ENCODE assay signal across 13 cellular contexts in the genomic region with DNA sequence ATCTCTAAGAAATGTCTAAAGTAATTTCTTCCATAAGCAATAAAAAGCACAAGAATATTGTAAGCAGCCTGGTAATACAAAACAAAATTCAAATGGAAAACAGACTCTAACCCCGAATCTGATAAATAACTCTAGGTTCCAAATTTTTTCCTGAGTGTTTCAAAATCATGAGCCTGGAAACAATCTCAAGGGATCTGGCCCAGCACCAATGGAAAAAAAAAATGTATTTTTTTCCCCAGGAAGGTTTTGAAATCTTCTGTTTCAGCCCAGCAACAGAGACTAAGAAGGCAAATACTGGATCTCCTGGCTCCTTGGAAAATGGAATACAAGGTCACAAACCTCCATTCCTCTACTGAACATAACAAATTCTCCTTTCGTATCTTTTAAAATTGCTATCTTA. TPM values are rescaled to one million over a fixed set of nuclear protein-coding genes. Genes with fewer than 3 reads are reported as not detected.
DNase-seq lines count a peak whose midpoint lies in the region; ATAC-seq and TF ChIP-seq lines count a peak whose summit lies in the region.
"Had no signal": no experiment of that assay in that cellular context is flagged by ENCODE, and none has a peak within 500 bp of the region (broad histone marks: within the 10 kb centered on the region; RNA-seq: fewer than 3 reads in every experiment).

No MANE protein-coding gene starts in this region.

- H3K9me3 ChIP-seq in SJSA1 (replicated peaks) (no peaks in the 10 kb centered on the region), neutrophil (no peaks in the 10 kb centered on the region), mucosa of descending colon (no peaks in the 10 kb centered on the region)

- H3K27me3 Mint-ChIP-seq in activated T-helper 2 cell treated with anti-CD3 and anti-CD28 coated beads, Interferon-gamma antibody, Interleukin-2, Interleukin-4, amounts not matched to agents 10 μg/mL and 5 μg/mL and 100 μg/mL, durations not matched to agents 14 hours and 24 hours and 36 hours (ENCODE audit: low read depth) = no peaks in the 10 kb centered on the region

- no peak for ATAC-seq in mucosa of descending colon

- 42% methylated on average over 2 of the region's 2 CpGs for WGBS in urinary bladder

- intact Hi-C loops in mucosa of descending colon (cut with DNase I, micrococcal nuclease) = no loop called here
- intact Hi-C loops in activated T-helper 2 cell treated with anti-CD3 and anti-CD28 coated beads, Interferon-gamma antibody, Interleukin-2, Interleukin-4, amounts not matched to agents 10 μg/mL and 5 μg/mL and 100 μg/mL, durations not matched to agents 14 hours and 24 hours and 36 hours (cut with micrococcal nuclease) = no loop called here

- no peak for TF ChIP-seq CTCF in neutrophil (IDR thresholded peaks at IDR 0.05)
- TF ChIP-seq CTCF in mucosa of descending colon (IDR thresholded peaks at IDR 0.05) = no peak

- H3K4me1 Mint-ChIP-seq in activated T-helper 2 cell treated with anti-CD3 and anti-CD28 coated beads, Interferon-gamma antibody, Interleukin-2, Interleukin-4, amounts not matched to agents 10 μg/mL and 5 μg/mL and 100 μg/mL, durations not matched to agents 14 hours and 24 hours and 36 hours (ENCODE audit: low read depth) = peaks cover 16% of the 10 kb centered on the region

- no peak overlapping the region for H3K4me3 Mint-ChIP-seq in activated T-helper 2 cell treated with anti-CD3 and anti-CD28 coated beads, Interferon-gamma antibody, Interleukin-2, Interleukin-4, amounts not matched to agents 10 μg/mL and 5 μg/mL and 100 μg/mL, durations not matched to agents 14 hours and 24 hours and 36 hours (ENCODE audit: low read depth)

- H3K27me3 ChIP-seq in SJSA1 (replicated peaks) (no peaks in the 10 kb centered on the region), neutrophil (no peaks in the 10 kb centered on the region), H7 (ENCODE audit: control insufficient read depth, insufficient read depth, low read length) (no peaks in the 10 kb centered on the region)

- no peaks in the 10 kb centered on the region for H3K9me3 Mint-ChIP-seq in activated T-helper 2 cell treated with anti-CD3 and anti-CD28 coated beads, Interferon-gamma antibody, Interleukin-2, Interleukin-4, amounts not matched to agents 10 μg/mL and 5 μg/mL and 100 μg/mL, durations not matched to agents 14 hours and 24 hours and 36 hours

- H3K36me3 ChIP-seq in SJSA1 = 0 out of 2 replicates have a peak, but pooled peaks cover 2% of the 10 kb centered on the region
- no peaks in the 10 kb centered on the region for H3K36me3 ChIP-seq in neutrophil
- H3K36me3 ChIP-seq in urinary bladder (ENCODE audit: insufficient read depth) = no peaks in the 10 kb centered on the region
- no peaks in the 10 kb centered on the region for H3K36me3 ChIP-seq in mucosa of descending colon (ENCODE audit: low read depth)
- no peaks in the 10 kb centered on the region for H3K36me3 ChIP-seq in H7 (replicated peaks; ENCODE audit: control insufficient read depth, insufficient read depth, low read length)

- H3K27ac Mint-ChIP-seq in activated T-helper 2 cell treated with anti-CD3 and anti-CD28 coated beads, Interferon-gamma antibody, Interleukin-2, Interleukin-4, amounts not matched to agents 10 μg/mL and 5 μg/mL and 100 μg/mL, durations not matched to agents 14 hours and 24 hours and 36 hours = no peak overlapping the region

- H3K27ac ChIP-seq in SJSA1 = peak overlapping the region; percentile 45
- peak overlapping the region; percentile 85 for H3K27ac ChIP-seq in neutrophil
- H3K27ac ChIP-seq in urinary bladder (ENCODE audit: low read depth) = peak overlapping the region; percentile 58

- H3K36me3 Mint-ChIP-seq in activated T-helper 2 cell treated with anti-CD3 and anti-CD28 coated beads, Interferon-gamma antibody, Interleukin-2, Interleukin-4, amounts not matched to agents 10 μg/mL and 5 μg/mL and 100 μg/mL, durations not matched to agents 14 hours and 24 hours and 36 hours (ENCODE audit: low read depth) = peaks cover 10% of the 10 kb centered on the region

- DNase-seq in SJSA1 (ENCODE audit: low read depth in 1 of 2, low spot score in 2 of 2) = no peak
- DNase-seq in fibroblast of gingiva (ENCODE audit: low read depth) = peak; percentile 87
- DNase-seq in mucosa of descending colon = no peak
- no peak for DNase-seq in activated T-helper 2 cell treated with anti-CD3 and anti-CD28 coated beads, Interferon-gamma antibody, Interleukin-2, Interleukin-4, amounts not matched to agents 10 μg/mL and 5 μg/mL and 100 μg/mL, durations not matched to agents 14 hours and 24 hours and 36 hours (ENCODE audit: low spot score)
- no peak for DNase-seq in H7
- no peak for DNase-seq in SKM-1 treated with dmso at 0.1 percent for 144 hours (lab: John Stamatoyannopoulos, UW; ENCODE audit: unreplicated experiment)
- DNase-seq: DMS79, glutamatergic neuron, MV-4-11, NCI-H774 had no signal

- H3K4me1 ChIP-seq in SJSA1 (replicated peaks) = peaks cover 75% of the 10 kb centered on the region
- H3K4me1 ChIP-seq in neutrophil (ENCODE audit: control insufficient read depth in 1 of 2, insufficient read depth in 1 of 2, low read depth in 1 of 2, low read length in 1 of 2) = peaks cover 79 to 90% of the 10 kb centered on the region in 2 experiments
- peaks cover 11% of the 10 kb centered on the region for H3K4me1 ChIP-seq in urinary bladder (ENCODE audit: insufficient read depth)
- peaks cover 76% of the 10 kb centered on the region for H3K4me1 ChIP-seq in mucosa of descending colon (ENCODE audit: low read depth)

- no peak overlapping the region for H3K4me3 ChIP-seq in SJSA1
- H3K4me3 ChIP-seq in neutrophil (ENCODE audit: low read depth in 1 of 2, low read length in 1 of 2) = no peak overlapping the region
- H3K4me3 ChIP-seq in urinary bladder (ENCODE audit: low read depth, low read length) = no peak overlapping the region
- H3K4me3 ChIP-seq in mucosa of descending colon = no peak overlapping the region
- H3K4me3 ChIP-seq in H7 (ENCODE audit: insufficient read depth, low read depth, low read length) = no peak overlapping the region

RNA-seq across cellular contexts. Expression of a gene that starts 13.0 kb away (rescaled TPM):
- total RNA-seq in SJSA1 (2014; rRNA removed; shearing (Covaris generic)) = 27.5 and 28.2 TPM in 2 replicates
- 55.0 TPM for total RNA-seq in urinary bladder
- 31.6 TPM for polyA plus RNA-seq in urinary bladder
- 10 to 100 TPM; 54.8 to 65.6 (median 57.0) TPM for total RNA-seq in mucosa of descending colon
- 55.0 and 63.5 TPM in 2 replicates for total RNA-seq in activated T-helper 2 cell treated with anti-CD3 and anti-CD28 coated beads, Interferon-gamma antibody, Interleukin-2, Interleukin-4, amounts not matched to agents 10 μg/mL and 5 μg/mL and 100 μg/mL, durations not matched to agents 14 hours and 24 hours and 36 hours
- total RNA-seq in H7 (2014; rRNA removed; shearing (Covaris generic)) = 9.9 and 15.7 TPM in 2 replicates

RNA-seq across cellular contexts. Expression of a gene that starts 27.8 kb away (rescaled TPM):
- total RNA-seq in SJSA1 (2014; rRNA removed; shearing (Covaris generic)) = not detected in 2 replicates
- total RNA-seq in urinary bladder = not detected
- polyA plus RNA-seq in urinary bladder = not detected
- 1 to 10 TPM; 1.9 to 2.8 (median 2.2) TPM for total RNA-seq in mucosa of descending colon
- not detected in 2 replicates for total RNA-seq in activated T-helper 2 cell treated with anti-CD3 and anti-CD28 coated beads, Interferon-gamma antibody, Interleukin-2, Interleukin-4, amounts not matched to agents 10 μg/mL and 5 μg/mL and 100 μg/mL, durations not matched to agents 14 hours and 24 hours and 36 hours
- total RNA-seq in H7 (2014; rRNA removed; shearing (Covaris generic)) = not detected in 2 replicates
- total RNA-seq: bronchial epithelial cell had no signal
